In the genomic region with DNA sequence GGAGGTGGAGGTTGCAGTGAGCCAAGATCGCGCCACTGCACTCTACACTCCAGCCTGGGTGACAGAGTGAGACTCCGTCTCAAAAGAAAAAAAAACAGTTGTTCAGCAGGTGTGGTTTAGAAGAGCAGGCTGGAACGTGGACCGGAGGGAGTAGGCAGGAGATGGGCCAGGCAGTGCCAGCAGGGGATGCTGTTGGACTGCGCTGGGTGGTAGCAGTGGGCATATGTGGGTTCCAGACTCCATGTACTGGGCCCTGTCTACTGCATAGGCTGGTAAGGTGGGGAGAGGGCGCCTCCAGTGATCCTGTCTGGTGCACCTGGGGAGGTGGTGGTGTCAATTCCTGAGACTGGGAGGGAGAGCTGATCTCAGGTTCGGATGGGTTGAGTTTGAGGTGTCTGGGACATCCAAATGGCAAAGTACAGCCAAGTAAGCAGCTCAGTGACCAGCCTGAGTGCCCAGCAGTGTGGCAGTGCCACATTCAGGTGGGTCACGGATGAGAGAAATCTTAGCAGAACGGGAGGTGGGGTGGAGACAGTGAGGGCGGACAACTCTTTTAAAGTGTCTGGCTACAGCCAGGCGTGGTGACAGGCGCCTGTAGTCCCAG, we compare ENCODE assay signal across 8 cellular contexts. TPM values are rescaled to one million over a fixed set of nuclear protein-coding genes. Genes with fewer than 3 reads are reported as not detected.
A peak's percentile ranks its signal among the peaks of the same experiment; 100 is the strongest.
DNase-seq lines count a peak whose midpoint lies in the region; ATAC-seq and TF ChIP-seq lines count a peak whose summit lies in the region.

No MANE protein-coding gene starts in this region.

- DNase-seq in DMS 273 (lab: John Stamatoyannopoulos, UW; ENCODE audit: unreplicated experiment) (peak; percentile 44), DMS 273 treated with DMSO at 0.1 percent for 48 hours (lab: John Stamatoyannopoulos, UW) (no peak), NCI-H526 (lab: John Stamatoyannopoulos, UW) (peak; percentile 2 to 27), activated T-cell treated with anti-CD3 and anti-CD28 coated beads for 4 hours (peak; percentile 43), fibroblast of the aortic adventitia (ENCODE audit: low read depth) (peak; percentile 17), retina (peak; percentile 26), omental fat pad (ENCODE audit: low spot score) (no peak)

- ATAC-seq in omental fat pad (ENCODE audit: low FRiP score) = no peak
- ATAC-seq in HG02938 (IDR thresholded peaks at IDR 0.05; ENCODE audit: unreplicated experiment) = no peak

- H3K4me3 ChIP-seq in fibroblast of the aortic adventitia (ENCODE audit: low read depth, low read length) = no peak overlapping the region

- TF ChIP-seq CTCF in fibroblast of the aortic adventitia (IDR thresholded peaks at IDR 0.05; ENCODE audit: insufficient read depth, low read length) (peak; percentile 62), omental fat pad (IDR thresholded peaks at IDR 0.05) (no peak)

RNA-seq across cellular contexts. Expression of gene SFXN4, which starts 25.9 kb away (rescaled TPM):
- 4.7 and 25.6 TPM in 2 replicates for total RNA-seq in fibroblast of the aortic adventitia (ENCODE audit: low replicate concordance)
- 10 to 100 TPM; 17.1 to 30.1 (median 24.2) TPM for total RNA-seq in omental fat pad

RNA-seq across cellular contexts. Expression of gene DENND10, which starts 35.7 kb away (rescaled TPM):
- total RNA-seq in fibroblast of the aortic adventitia (ENCODE audit: low replicate concordance) (90.4 and 91.3 TPM in 2 replicates), omental fat pad (10 to 100 TPM; 37.9 to 68.4 (median 49.7) TPM)

RNA-seq across cellular contexts. Expression of gene PRDX3, which starts 39.0 kb away (rescaled TPM):
- total RNA-seq in fibroblast of the aortic adventitia (ENCODE audit: low replicate concordance) (67.0 and 189 TPM in 2 replicates), omental fat pad (100 to 1,000 TPM; 125 to 201 (median 156) TPM)

RNA-seq across cellular contexts. Expression of gene EIF3A, which starts 58.9 kb away (rescaled TPM):
- total RNA-seq in fibroblast of the aortic adventitia (ENCODE audit: low replicate concordance) (144 and 187 TPM in 2 replicates), omental fat pad (100 to 1,000 TPM; 119 to 228 (median 158) TPM)

Comparison
In these comparisons a context has a peak if more than half of its experiments do, and no peak if none do; other contexts are left out.
1. DNase-seq: peak in DMS 273 (single experiment), NCI-H526 (2 of 2), activated T-cell treated with anti-CD3 and anti-CD28 coated beads for 4 hours (single experiment), fibroblast of the aortic adventitia (single experiment) and retina (single experiment); none in DMS 273 treated with DMSO at 0.1 percent for 48 hours (single experiment) and omental fat pad (single experiment).